1 cellular context compared by ENCODE assay signal in the genomic region with DNA sequence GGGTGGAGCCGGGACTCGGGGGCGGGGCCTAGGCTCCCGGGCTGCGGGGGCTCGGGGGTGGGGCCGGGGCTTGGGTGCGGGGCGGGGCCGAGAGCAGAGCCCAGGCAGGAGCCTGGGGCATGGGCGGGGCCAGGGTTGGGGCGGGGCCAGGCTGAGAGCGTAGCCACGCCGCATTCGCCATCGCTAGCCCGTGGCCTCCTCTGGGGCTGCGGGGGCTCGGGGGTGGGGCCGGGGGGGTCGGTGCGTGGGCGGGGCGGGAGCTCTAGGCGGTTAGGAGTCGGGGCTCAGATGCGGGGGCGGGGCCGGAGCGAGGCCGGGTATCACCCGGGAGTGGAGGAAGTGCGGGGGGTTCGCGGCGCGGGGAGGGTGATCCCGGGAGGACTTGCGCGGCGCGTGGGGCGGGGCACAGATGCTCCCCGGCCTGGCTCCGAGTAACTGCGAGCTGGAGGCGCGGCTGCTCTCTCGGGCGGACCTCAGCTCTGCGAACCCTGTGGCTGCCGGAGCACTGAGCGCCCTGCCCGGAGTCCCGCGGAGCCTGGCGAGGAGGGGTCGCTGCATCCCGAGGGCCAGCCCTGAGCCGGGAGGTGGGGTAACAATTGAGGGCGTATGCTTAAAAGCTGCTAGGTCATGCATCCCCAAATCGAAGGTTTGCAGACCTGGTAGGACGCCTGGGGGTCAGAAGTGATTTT.
TF ChIP-seq lines count a peak whose summit lies in the region.

No MANE protein-coding gene starts in this region.

TF ChIP-seq in K562, 482 proteins besides CTCF, POLR2A, EP300 and RAD21 (continued from another document and continues in another):
- TF ChIP-seq, protein P1, sequence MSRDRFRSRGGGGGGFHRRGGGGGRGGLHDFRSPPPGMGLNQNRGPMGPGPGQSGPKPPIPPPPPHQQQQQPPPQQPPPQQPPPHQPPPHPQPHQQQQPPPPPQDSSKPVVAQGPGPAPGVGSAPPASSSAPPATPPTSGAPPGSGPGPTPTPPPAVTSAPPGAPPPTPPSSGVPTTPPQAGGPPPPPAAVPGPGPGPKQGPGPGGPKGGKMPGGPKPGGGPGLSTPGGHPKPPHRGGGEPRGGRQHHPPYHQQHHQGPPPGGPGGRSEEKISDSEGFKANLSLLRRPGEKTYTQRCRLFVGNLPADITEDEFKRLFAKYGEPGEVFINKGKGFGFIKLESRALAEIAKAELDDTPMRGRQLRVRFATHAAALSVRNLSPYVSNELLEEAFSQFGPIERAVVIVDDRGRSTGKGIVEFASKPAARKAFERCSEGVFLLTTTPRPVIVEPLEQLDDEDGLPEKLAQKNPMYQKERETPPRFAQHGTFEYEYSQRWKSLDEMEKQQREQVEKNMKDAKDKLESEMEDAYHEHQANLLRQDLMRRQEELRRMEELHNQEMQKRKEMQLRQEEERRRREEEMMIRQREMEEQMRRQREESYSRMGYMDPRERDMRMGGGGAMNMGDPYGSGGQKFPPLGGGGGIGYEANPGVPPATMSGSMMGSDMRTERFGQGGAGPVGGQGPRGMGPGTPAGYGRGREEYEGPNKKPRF (IDR thresholded peaks at IDR 0.05; ENCODE audit: low read depth, low read length): no peak
- TF ChIP-seq NFATC3 (IDR thresholded peaks at IDR 0.05) (no peak), ETV1 (tag; conservative IDR thresholded peaks at IDR 0.05; ENCODE audit: low read depth) (0 out of 2 replicates have a peak, but pooled peaks have one; percentile 24), ZBTB7A (IDR thresholded peaks at IDR 0.05; ENCODE audit: borderline replicate concordance, control insufficient read depth, low read depth, low read length) (peak; percentile 84; the same call in 1 of the 2 replicates), PRPF4 (IDR thresholded peaks at IDR 0.05; ENCODE audit: insufficient read depth, low read depth, low read length, poor library complexity, severe bottlenecking) (no peak), BRD9 (IDR thresholded peaks at IDR 0.05; ENCODE audit: low read depth, partially characterized antibody) (no peak), ZNF699 (CRISPR knock-in tag; IDR thresholded peaks at IDR 0.05; ENCODE audit: insufficient replicate concordance) (no peak), ZNF436 (CRISPR knock-in tag; IDR thresholded peaks at IDR 0.05) (no peak), TBL1XR1 (IDR thresholded peaks at IDR 0.05; ENCODE audit: low read length in 2 of 2) (no peak), HNRNPK (IDR thresholded peaks at IDR 0.05; ENCODE audit: low read depth, low read length, poor library complexity, severe bottlenecking) (no peak), KDM5B (IDR thresholded peaks at IDR 0.05; ENCODE audit: insufficient replicate concordance, low read depth, low read length) (peak; percentile 50), CXXC5 (CRISPR knock-in tag; IDR thresholded peaks at IDR 0.05) (peak; percentile 70), SP2 (IDR thresholded peaks at IDR 0.05; ENCODE audit: extremely low read depth, low read depth, low read length, poor library complexity, severe bottlenecking) (no peak), HNRNPLL (IDR thresholded peaks at IDR 0.05; ENCODE audit: low read depth, low read length, poor library complexity, severe bottlenecking) (no peak), E2F3 (CRISPR knock-in tag; IDR thresholded peaks at IDR 0.05) (peak; percentile 61; the same call in 1 of the 2 replicates), MAFK (IDR thresholded peaks at IDR 0.05; ENCODE audit: low read length) (peak; percentile 41; the same call in 1 of the 2 replicates), STAT5A (IDR thresholded peaks at IDR 0.05; ENCODE audit: borderline replicate concordance, low read length) (no peak), EHMT2 (IDR thresholded peaks at IDR 0.05) (no peak), TOE1 (IDR thresholded peaks at IDR 0.05; ENCODE audit: borderline replicate concordance) (0 out of 2 replicates have a peak, but pooled peaks have one; percentile 46), TOE1 (CRISPR knock-in tag; IDR thresholded peaks at IDR 0.05; ENCODE audit: borderline replicate concordance, low read depth) (no peak), ZNF41 (CRISPR knock-in tag; conservative IDR thresholded peaks at IDR 0.05) (no peak), SMAD1 (IDR thresholded peaks at IDR 0.05; ENCODE audit: low read depth, low read length, partially characterized antibody) (no peak), ZNF143 (CRISPR knock-in tag; IDR thresholded peaks at IDR 0.05) (no peak), ARHGAP35 (IDR thresholded peaks at IDR 0.05; ENCODE audit: partially characterized antibody) (no peak), HNRNPUL1 (IDR thresholded peaks at IDR 0.05; ENCODE audit: low read length) (no peak), PCBP2 (IDR thresholded peaks at IDR 0.05; ENCODE audit: low read depth, low read length, poor library complexity, severe bottlenecking) (no peak), SAFB (IDR thresholded peaks at IDR 0.05; ENCODE audit: borderline replicate concordance, low read depth, low read length) (peak; percentile 64; the same call in 1 of the 2 replicates), MAFF (IDR thresholded peaks at IDR 0.05; ENCODE audit: low read length) (no peak), RFX5 (IDR thresholded peaks at IDR 0.05; ENCODE audit: low read depth, low read length) (no peak), L3MBTL2 (IDR thresholded peaks at IDR 0.05) (peak; percentile 54), CREM (IDR thresholded peaks at IDR 0.05; ENCODE audit: low read depth) (peak; percentile 41), RCOR1 (IDR thresholded peaks at IDR 0.05; ENCODE audit: borderline replicate concordance in 1 of 2, low read depth in 2 of 2, low read length in 2 of 2) (0 out of 4 replicates have a peak, but pooled peaks of 1 of the 2 experiments have one; percentile 55), ZNF165 (CRISPR knock-in tag; IDR thresholded peaks at IDR 0.05; ENCODE audit: borderline replicate concordance) (peak; percentile 84; the same call in 1 of the 2 replicates)
- TF ChIP-seq, protein P2, sequence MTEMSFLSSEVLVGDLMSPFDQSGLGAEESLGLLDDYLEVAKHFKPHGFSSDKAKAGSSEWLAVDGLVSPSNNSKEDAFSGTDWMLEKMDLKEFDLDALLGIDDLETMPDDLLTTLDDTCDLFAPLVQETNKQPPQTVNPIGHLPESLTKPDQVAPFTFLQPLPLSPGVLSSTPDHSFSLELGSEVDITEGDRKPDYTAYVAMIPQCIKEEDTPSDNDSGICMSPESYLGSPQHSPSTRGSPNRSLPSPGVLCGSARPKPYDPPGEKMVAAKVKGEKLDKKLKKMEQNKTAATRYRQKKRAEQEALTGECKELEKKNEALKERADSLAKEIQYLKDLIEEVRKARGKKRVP (CRISPR knock-in tag; IDR thresholded peaks at IDR 0.05): no peak
- TF ChIP-seq, protein P3, sequence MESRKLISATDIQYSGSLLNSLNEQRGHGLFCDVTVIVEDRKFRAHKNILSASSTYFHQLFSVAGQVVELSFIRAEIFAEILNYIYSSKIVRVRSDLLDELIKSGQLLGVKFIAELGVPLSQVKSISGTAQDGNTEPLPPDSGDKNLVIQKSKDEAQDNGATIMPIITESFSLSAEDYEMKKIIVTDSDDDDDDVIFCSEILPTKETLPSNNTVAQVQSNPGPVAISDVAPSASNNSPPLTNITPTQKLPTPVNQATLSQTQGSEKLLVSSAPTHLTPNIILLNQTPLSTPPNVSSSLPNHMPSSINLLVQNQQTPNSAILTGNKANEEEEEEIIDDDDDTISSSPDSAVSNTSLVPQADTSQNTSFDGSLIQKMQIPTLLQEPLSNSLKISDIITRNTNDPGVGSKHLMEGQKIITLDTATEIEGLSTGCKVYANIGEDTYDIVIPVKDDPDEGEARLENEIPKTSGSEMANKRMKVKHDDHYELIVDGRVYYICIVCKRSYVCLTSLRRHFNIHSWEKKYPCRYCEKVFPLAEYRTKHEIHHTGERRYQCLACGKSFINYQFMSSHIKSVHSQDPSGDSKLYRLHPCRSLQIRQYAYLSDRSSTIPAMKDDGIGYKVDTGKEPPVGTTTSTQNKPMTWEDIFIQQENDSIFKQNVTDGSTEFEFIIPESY (CRISPR knock-in tag; IDR thresholded peaks at IDR 0.05): no peak
- TF ChIP-seq, protein P4, sequence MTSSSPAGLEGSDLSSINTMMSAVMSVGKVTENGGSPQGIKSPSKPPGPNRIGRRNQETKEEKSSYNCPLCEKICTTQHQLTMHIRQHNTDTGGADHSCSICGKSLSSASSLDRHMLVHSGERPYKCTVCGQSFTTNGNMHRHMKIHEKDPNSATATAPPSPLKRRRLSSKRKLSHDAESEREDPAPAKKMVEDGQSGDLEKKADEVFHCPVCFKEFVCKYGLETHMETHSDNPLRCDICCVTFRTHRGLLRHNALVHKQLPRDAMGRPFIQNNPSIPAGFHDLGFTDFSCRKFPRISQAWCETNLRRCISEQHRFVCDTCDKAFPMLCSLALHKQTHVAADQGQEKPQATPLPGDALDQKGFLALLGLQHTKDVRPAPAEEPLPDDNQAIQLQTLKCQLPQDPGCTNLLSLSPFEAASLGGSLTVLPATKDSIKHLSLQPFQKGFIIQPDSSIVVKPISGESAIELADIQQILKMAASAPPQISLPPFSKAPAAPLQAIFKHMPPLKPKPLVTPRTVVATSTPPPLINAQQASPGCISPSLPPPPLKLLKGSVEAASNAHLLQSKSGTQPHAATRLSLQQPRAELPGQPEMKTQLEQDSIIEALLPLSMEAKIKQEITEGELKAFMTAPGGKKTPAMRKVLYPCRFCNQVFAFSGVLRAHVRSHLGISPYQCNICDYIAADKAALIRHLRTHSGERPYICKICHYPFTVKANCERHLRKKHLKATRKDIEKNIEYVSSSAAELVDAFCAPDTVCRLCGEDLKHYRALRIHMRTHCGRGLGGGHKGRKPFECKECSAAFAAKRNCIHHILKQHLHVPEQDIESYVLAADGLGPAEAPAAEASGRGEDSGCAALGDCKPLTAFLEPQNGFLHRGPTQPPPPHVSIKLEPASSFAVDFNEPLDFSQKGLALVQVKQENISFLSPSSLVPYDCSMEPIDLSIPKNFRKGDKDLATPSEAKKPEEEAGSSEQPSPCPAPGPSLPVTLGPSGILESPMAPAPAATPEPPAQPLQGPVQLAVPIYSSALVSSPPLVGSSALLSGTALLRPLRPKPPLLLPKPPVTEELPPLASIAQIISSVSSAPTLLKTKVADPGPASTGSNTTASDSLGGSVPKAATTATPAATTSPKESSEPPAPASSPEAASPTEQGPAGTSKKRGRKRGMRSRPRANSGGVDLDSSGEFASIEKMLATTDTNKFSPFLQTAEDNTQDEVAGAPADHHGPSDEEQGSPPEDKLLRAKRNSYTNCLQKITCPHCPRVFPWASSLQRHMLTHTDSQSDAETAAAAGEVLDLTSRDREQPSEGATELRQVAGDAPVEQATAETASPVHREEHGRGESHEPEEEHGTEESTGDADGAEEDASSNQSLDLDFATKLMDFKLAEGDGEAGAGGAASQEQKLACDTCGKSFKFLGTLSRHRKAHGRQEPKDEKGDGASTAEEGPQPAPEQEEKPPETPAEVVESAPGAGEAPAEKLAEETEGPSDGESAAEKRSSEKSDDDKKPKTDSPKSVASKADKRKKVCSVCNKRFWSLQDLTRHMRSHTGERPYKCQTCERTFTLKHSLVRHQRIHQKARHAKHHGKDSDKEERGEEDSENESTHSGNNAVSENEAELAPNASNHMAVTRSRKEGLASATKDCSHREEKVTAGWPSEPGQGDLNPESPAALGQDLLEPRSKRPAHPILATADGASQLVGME (CRISPR knock-in tag; IDR thresholded peaks at IDR 0.05): peak; percentile 83; the same call in 1 of the 2 replicates
- TF ChIP-seq, protein P5, sequence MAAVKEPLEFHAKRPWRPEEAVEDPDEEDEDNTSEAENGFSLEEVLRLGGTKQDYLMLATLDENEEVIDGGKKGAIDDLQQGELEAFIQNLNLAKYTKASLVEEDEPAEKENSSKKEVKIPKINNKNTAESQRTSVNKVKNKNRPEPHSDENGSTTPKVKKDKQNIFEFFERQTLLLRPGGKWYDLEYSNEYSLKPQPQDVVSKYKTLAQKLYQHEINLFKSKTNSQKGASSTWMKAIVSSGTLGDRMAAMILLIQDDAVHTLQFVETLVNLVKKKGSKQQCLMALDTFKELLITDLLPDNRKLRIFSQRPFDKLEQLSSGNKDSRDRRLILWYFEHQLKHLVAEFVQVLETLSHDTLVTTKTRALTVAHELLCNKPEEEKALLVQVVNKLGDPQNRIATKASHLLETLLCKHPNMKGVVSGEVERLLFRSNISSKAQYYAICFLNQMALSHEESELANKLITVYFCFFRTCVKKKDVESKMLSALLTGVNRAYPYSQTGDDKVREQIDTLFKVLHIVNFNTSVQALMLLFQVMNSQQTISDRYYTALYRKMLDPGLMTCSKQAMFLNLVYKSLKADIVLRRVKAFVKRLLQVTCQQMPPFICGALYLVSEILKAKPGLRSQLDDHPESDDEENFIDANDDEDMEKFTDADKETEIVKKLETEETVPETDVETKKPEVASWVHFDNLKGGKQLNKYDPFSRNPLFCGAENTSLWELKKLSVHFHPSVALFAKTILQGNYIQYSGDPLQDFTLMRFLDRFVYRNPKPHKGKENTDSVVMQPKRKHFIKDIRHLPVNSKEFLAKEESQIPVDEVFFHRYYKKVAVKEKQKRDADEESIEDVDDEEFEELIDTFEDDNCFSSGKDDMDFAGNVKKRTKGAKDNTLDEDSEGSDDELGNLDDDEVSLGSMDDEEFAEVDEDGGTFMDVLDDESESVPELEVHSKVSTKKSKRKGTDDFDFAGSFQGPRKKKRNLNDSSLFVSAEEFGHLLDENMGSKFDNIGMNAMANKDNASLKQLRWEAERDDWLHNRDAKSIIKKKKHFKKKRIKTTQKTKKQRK (IDR thresholded peaks at IDR 0.05; ENCODE audit: borderline replicate concordance, low read depth, low read length): 0 out of 2 replicates have a peak, but pooled peaks have one; percentile 16
